1 cellular context compared by ENCODE assay signal in the genomic region with DNA sequence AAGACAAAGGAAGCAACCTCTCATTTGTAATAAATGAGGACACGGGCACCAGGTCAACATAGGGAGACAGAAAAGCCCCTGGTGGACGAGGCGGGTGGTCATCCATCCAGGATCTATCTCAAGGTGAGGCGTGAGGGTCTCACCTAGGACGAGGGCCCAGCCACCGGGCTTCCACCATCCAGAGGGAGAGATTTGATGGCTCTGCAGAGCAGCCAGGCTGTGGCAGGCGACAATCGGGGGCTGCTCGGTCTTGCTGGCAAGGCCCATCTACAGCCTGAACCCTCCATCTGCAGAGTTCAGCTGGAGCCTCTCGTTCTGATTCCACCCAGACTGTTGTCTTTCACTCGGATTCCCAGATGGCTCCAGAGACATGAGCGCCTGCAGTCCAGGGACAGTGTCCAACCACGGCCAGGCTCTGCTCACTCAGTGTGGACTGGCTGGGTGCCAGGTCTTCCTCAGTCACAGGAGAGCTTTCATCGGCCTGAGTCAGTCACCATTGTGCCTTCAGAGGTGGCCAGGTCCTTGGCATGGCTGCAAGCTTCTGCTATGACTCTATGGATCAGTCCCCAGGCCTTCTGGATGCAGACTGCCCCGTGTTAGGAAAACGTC.
TF ChIP-seq lines count a peak whose summit lies in the region.

No MANE protein-coding gene starts in this region.

TF ChIP-seq in IMR-90, 13 proteins besides CTCF, POLR2A, EP300 and RAD21:
- TF ChIP-seq CEBPB (IDR thresholded peaks at IDR 0.05; ENCODE audit: low read depth, low read length), result no peak
- TF ChIP-seq SMC3 (IDR thresholded peaks at IDR 0.05; ENCODE audit: low read depth, low read length), result no peak
- no peak for TF ChIP-seq ELK1 (IDR thresholded peaks at IDR 0.05; ENCODE audit: borderline replicate concordance, low read depth, low read length)
- no peak for TF ChIP-seq NFE2L2 (IDR thresholded peaks at IDR 0.05; ENCODE audit: low read depth, low read length)
- no peak for TF ChIP-seq FOS (IDR thresholded peaks at IDR 0.05; ENCODE audit: low read depth, low read length)
- no peak for TF ChIP-seq MAZ (IDR thresholded peaks at IDR 0.05; ENCODE audit: borderline replicate concordance, low read depth, low read length)
- no peak for TF ChIP-seq RCOR1 (IDR thresholded peaks at IDR 0.05; ENCODE audit: insufficient replicate concordance, low read length)
- TF ChIP-seq MAFK (IDR thresholded peaks at IDR 0.05; ENCODE audit: low read depth, low read length), result no peak
- TF ChIP-seq, protein P1, sequence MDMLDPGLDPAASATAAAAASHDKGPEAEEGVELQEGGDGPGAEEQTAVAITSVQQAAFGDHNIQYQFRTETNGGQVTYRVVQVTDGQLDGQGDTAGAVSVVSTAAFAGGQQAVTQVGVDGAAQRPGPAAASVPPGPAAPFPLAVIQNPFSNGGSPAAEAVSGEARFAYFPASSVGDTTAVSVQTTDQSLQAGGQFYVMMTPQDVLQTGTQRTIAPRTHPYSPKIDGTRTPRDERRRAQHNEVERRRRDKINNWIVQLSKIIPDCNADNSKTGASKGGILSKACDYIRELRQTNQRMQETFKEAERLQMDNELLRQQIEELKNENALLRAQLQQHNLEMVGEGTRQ (IDR thresholded peaks at IDR 0.05; ENCODE audit: low read depth, low read length), result no peak
- no peak for TF ChIP-seq CHD1 (IDR thresholded peaks at IDR 0.05; ENCODE audit: low read depth, low read length)
- TF ChIP-seq RFX5 (IDR thresholded peaks at IDR 0.05; ENCODE audit: low read depth, low read length), result no peak
- no peak for TF ChIP-seq MXI1 (IDR thresholded peaks at IDR 0.05; ENCODE audit: borderline replicate concordance, low read depth, low read length)
- TF ChIP-seq BHLHE40 (IDR thresholded peaks at IDR 0.05; ENCODE audit: low read depth, low read length), result no peak
TF ChIP-seq in IMR-90: peak in this region for 0.
